Comparison of ENCODE assay signal across 1 cellular context in genomic region chr17:45092932-45093430, GRCh38.
TF ChIP-seq lines count a peak whose summit lies in the region.

No MANE protein-coding gene starts in this region.

TF ChIP-seq in HepG2, 621 proteins besides CTCF, POLR2A, EP300 and RAD21 (continued from another document):
- TF ChIP-seq ARID5B (CRISPR knock-in tag; IDR thresholded peaks at IDR 0.05) (peak; percentile 61), NFKB2 (CRISPR knock-in tag; IDR thresholded peaks at IDR 0.05; ENCODE audit: borderline replicate concordance) (no peak), ZNF639 (CRISPR knock-in tag; conservative IDR thresholded peaks at IDR 0.05) (no peak), ZNF468 (CRISPR knock-in tag; IDR thresholded peaks at IDR 0.05) (no peak), TEAD3 (CRISPR knock-in tag; optimal IDR thresholded peaks at IDR 0.05; ENCODE audit: borderline replicate concordance) (peak; percentile 74), FOSL2 (CRISPR knock-in tag; IDR thresholded peaks at IDR 0.05) (peak; percentile 98), NFIC (IDR thresholded peaks at IDR 0.05; ENCODE audit: low read length) (no peak), NCOA2 (CRISPR knock-in tag; IDR thresholded peaks at IDR 0.05) (0 out of 2 replicates have a peak, but pooled peaks have one; percentile 18), HNF1B (CRISPR knock-in tag; IDR thresholded peaks at IDR 0.05) (no peak), HNRNPL (IDR thresholded peaks at IDR 0.05; ENCODE audit: low read depth, low read length) (peak; percentile 52; the same call in 1 of the 2 replicates), MIER3 (CRISPR knock-in tag; IDR thresholded peaks at IDR 0.05; ENCODE audit: borderline replicate concordance) (peak; percentile 34; the same call in 1 of the 2 replicates), SSRP1 (CRISPR knock-in tag; IDR thresholded peaks at IDR 0.05) (0 out of 2 replicates have a peak, but pooled peaks have one; percentile 29), ZNF552 (CRISPR knock-in tag; IDR thresholded peaks at IDR 0.05; ENCODE audit: borderline replicate concordance) (no peak)
